1 cellular context compared by ENCODE assay signal in the genomic region with DNA sequence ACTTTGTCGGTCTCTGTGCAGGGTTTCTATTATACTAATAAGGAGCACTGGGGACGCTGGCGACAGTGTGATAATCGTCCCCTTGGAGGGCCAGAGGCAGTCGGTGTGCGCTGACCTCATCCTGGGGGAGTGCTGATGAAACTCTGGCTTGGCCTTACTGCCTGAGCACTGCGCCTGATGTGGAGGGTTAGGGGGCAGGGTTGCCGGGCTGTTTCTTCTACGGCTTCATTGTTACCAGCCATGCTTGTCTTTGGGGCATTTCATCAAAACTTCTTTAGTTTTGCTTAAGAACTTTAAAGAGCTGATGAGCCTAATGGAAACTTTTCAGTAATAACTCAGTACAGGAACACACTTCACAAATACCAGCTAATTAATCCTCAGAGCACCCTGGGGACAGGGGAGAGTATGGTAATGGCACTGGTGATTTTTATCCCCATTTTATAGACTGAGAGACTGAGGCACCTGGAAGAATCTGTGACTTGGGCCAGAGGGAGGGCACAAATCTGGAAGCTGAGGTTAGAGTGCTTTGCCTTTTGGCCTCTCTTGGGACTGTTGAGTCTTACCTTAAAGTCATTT.
TF ChIP-seq lines count a peak whose summit lies in the region.

No MANE protein-coding gene starts in this region.

TF ChIP-seq in GM23338, 12 proteins besides CTCF, POLR2A, EP300 and RAD21 (continued from another document):
- TF ChIP-seq, protein P1, sequence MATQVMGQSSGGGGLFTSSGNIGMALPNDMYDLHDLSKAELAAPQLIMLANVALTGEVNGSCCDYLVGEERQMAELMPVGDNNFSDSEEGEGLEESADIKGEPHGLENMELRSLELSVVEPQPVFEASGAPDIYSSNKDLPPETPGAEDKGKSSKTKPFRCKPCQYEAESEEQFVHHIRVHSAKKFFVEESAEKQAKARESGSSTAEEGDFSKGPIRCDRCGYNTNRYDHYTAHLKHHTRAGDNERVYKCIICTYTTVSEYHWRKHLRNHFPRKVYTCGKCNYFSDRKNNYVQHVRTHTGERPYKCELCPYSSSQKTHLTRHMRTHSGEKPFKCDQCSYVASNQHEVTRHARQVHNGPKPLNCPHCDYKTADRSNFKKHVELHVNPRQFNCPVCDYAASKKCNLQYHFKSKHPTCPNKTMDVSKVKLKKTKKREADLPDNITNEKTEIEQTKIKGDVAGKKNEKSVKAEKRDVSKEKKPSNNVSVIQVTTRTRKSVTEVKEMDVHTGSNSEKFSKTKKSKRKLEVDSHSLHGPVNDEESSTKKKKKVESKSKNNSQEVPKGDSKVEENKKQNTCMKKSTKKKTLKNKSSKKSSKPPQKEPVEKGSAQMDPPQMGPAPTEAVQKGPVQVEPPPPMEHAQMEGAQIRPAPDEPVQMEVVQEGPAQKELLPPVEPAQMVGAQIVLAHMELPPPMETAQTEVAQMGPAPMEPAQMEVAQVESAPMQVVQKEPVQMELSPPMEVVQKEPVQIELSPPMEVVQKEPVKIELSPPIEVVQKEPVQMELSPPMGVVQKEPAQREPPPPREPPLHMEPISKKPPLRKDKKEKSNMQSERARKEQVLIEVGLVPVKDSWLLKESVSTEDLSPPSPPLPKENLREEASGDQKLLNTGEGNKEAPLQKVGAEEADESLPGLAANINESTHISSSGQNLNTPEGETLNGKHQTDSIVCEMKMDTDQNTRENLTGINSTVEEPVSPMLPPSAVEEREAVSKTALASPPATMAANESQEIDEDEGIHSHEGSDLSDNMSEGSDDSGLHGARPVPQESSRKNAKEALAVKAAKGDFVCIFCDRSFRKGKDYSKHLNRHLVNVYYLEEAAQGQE (IDR thresholded peaks at IDR 0.05; ENCODE audit: unreplicated experiment), result no peak
- TF ChIP-seq, protein P2, sequence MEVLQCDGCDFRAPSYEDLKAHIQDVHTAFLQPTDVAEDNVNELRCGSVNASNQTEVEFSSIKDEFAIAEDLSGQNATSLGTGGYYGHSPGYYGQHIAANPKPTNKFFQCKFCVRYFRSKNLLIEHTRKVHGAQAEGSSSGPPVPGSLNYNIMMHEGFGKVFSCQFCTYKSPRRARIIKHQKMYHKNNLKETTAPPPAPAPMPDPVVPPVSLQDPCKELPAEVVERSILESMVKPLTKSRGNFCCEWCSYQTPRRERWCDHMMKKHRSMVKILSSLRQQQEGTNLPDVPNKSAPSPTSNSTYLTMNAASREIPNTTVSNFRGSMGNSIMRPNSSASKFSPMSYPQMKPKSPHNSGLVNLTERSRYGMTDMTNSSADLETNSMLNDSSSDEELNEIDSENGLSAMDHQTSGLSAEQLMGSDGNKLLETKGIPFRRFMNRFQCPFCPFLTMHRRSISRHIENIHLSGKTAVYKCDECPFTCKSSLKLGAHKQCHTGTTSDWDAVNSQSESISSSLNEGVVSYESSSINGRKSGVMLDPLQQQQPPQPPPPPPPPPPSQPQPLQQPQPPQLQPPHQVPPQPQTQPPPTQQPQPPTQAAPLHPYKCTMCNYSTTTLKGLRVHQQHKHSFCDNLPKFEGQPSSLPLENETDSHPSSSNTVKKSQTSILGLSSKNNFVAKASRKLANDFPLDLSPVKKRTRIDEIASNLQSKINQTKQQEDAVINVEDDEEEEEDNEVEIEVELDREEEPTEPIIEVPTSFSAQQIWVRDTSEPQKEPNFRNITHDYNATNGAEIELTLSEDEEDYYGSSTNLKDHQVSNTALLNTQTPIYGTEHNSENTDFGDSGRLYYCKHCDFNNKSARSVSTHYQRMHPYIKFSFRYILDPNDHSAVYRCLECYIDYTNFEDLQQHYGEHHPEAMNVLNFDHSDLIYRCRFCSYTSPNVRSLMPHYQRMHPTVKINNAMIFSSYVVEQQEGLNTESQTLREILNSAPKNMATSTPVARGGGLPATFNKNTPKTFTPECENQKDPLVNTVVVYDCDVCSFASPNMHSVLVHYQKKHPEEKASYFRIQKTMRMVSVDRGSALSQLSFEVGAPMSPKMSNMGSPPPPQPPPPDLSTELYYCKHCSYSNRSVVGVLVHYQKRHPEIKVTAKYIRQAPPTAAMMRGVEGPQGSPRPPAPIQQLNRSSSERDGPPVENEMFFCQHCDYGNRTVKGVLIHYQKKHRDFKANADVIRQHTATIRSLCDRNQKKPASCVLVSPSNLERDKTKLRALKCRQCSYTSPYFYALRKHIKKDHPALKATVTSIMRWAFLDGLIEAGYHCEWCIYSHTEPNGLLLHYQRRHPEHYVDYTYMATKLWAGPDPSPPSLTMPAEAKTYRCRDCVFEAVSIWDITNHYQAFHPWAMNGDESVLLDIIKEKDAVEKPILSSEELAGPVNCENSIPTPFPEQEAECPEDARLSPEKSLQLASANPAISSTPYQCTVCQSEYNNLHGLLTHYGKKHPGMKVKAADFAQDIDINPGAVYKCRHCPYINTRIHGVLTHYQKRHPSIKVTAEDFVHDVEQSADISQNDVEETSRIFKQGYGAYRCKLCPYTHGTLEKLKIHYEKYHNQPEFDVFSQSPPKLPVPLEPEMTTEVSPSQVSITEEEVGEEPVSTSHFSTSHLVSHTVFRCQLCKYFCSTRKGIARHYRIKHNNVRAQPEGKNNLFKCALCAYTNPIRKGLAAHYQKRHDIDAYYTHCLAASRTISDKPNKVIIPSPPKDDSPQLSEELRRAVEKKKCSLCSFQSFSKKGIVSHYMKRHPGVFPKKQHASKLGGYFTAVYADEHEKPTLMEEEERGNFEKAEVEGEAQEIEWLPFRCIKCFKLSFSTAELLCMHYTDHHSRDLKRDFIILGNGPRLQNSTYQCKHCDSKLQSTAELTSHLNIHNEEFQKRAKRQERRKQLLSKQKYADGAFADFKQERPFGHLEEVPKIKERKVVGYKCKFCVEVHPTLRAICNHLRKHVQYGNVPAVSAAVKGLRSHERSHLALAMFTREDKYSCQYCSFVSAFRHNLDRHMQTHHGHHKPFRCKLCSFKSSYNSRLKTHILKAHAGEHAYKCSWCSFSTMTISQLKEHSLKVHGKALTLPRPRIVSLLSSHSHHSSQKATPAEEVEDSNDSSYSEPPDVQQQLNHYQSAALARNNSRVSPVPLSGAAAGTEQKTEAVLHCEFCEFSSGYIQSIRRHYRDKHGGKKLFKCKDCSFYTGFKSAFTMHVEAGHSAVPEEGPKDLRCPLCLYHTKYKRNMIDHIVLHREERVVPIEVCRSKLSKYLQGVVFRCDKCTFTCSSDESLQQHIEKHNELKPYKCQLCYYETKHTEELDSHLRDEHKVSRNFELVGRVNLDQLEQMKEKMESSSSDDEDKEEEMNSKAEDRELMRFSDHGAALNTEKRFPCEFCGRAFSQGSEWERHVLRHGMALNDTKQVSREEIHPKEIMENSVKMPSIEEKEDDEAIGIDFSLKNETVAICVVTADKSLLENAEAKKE (CRISPR knock-in tag; IDR thresholded peaks at IDR 0.05), result no peak
- TF ChIP-seq STAT1 (IDR thresholded peaks at IDR 0.05; ENCODE audit: unreplicated experiment) (no peak), ZNF114 (CRISPR knock-in tag; IDR thresholded peaks at IDR 0.05) (no peak), NANOG (IDR thresholded peaks at IDR 0.05; ENCODE audit: borderline replicate concordance) (no peak)
